Comparison of ENCODE assay signal across 8 cellular contexts in the genomic region with DNA sequence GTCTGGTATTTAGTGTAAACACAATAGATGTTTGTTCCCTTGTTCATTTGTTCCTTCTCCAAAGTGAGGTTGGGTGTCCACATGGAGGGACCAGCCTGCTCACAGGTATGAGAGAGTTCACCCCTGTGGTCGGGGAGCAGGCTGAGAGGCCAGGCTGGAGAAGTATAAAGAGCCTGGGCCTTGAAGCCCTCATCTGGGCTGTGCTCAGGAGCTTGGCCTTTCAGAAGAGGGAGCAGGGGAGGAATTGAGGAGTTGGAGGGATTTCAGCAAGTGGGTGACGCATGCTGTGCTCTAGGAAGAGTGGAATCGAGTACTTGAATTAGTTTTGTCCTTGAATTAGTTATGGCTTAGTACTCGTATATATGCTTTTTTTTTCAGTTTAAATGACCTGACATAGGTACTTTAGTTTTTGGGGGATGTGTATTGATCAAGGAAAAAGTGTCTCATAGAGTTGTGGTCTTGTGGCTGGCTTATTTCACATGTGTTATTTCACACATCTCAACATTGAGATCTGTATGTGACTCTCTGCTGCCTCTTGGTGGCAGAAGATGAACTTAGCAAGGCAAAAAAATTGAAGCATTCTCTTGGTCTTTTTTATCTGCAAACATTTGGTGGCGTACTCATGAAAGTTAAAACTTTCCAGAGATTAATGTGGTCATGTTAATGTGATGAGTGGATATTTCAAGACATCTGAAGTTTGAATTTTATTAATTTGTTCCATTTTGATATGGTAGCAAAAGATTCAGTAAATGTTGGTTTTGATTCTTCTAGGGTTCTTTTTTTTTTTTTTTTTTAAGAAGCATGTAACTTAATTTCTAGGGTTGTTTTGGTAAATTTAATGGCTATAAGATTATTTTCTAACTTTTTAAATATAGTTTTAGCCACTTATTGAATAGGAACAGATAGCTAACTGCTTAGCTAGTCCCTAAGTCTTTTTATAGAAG.
DNase-seq lines count a peak whose midpoint lies in the region; ATAC-seq and TF ChIP-seq lines count a peak whose summit lies in the region.

No MANE protein-coding gene starts in this region.

- peak; percentile 86 for TF ChIP-seq CTCF in DND-41 (IDR thresholded peaks at IDR 0.05; ENCODE audit: borderline replicate concordance, extremely low read depth, low read length, poor library complexity, severe bottlenecking)
- peak; percentile 55 for TF ChIP-seq CTCF in parathyroid adenoma (IDR thresholded peaks at IDR 0.05)

- H3K36me3 ChIP-seq in DND-41 (ENCODE audit: insufficient read depth, low read length) (peaks cover 17% of the 10 kb centered on the region; the same call in 1 of the 2 replicates), parathyroid adenoma (ENCODE audit: control insufficient read depth, insufficient read depth, low read length) (no peaks in the 10 kb centered on the region)

- H2AFZ ChIP-seq in DND-41 (ENCODE audit: low read depth, low read length) (no peak overlapping the region), parathyroid adenoma (no peak overlapping the region)

- peaks cover 2% of the 10 kb centered on the region for H3K27me3 ChIP-seq in DND-41 (ENCODE audit: insufficient read depth, low read length, poor library complexity)
- no peaks in the 10 kb centered on the region for H3K27me3 ChIP-seq in parathyroid adenoma (ENCODE audit: control insufficient read depth, insufficient read depth, low read length)

- no peaks in the 10 kb centered on the region for H4K20me1 ChIP-seq in DND-41 (ENCODE audit: insufficient read depth, low read length)

- H3K79me2 ChIP-seq in DND-41 (ENCODE audit: insufficient read depth, low read length) (no peaks in the 10 kb centered on the region), parathyroid adenoma (no peaks in the 10 kb centered on the region)

- peak; percentile 83 for ATAC-seq in DND-41 (ENCODE audit: insufficient read depth, low read depth)
- peak; percentile 75 for ATAC-seq in GM19452 (IDR thresholded peaks at IDR 0.05; ENCODE audit: unreplicated experiment)
- peak; percentile 83 for ATAC-seq in HG03460 (IDR thresholded peaks at IDR 0.05; ENCODE audit: unreplicated experiment)

- H3K9ac ChIP-seq in DND-41 (ENCODE audit: low read depth, low read length), result no peak overlapping the region
- no peak overlapping the region for H3K9ac ChIP-seq in parathyroid adenoma

- H3K4me2 ChIP-seq in DND-41 (ENCODE audit: insufficient read depth, low read length) (no peak overlapping the region), parathyroid adenoma (ENCODE audit: low read length) (no peak overlapping the region)

- DNase-seq in DND-41 (peak; percentile 42), NOMO-1 treated with dmso at 0.1 percent for 144 hours (lab: John Stamatoyannopoulos, UW; ENCODE audit: unreplicated experiment) (peak; percentile 2), germinal center (ENCODE audit: low spot score) (peak; percentile 49)
- peak; percentile 30 for DNase-seq in activated gamma-delta T cell treated with anti-CD3 and anti-CD28 coated beads, Interleukin-2, amount 50 U/mL, for 16 hours (ENCODE audit: low read depth)
- no peak for DNase-seq in NK-92 treated with Interleukin-12 subunit alpha and Interleukin-12 subunit beta, amount 100 ng/mL, for 24 hours (lab: John Stamatoyannopoulos, UW)

- H3K27ac ChIP-seq in DND-41 (ENCODE audit: low read length), result no peak overlapping the region
- H3K27ac ChIP-seq in parathyroid adenoma, result no peak overlapping the region

- no peak overlapping the region for H3K4me3 ChIP-seq in DND-41 (ENCODE audit: low read depth in 1 of 2, low read length in 2 of 2)
- no peak overlapping the region for H3K4me3 ChIP-seq in parathyroid adenoma (ENCODE audit: low read depth, low read length)

- H3K9me3 ChIP-seq in DND-41 (ENCODE audit: insufficient read depth, low read length, severe bottlenecking) (no peaks in the 10 kb centered on the region), parathyroid adenoma (ENCODE audit: control insufficient read depth, low read length) (no peaks in the 10 kb centered on the region)

- H3K4me1 ChIP-seq in DND-41 (ENCODE audit: insufficient read depth, low read length) (no peaks in the 10 kb centered on the region), parathyroid adenoma (peaks cover 3% of the 10 kb centered on the region)
